Comparison of ENCODE assay signal across 26 cellular contexts in genomic region chr14:102943454-102943853, GRCh38. TPM values are rescaled to one million over a fixed set of nuclear protein-coding genes. Genes with fewer than 3 reads are reported as not detected.
"Had no signal": no experiment of that assay in that cellular context is flagged by ENCODE, and none has a peak within 500 bp of the region (broad histone marks: within the 10 kb centered on the region; RNA-seq: fewer than 3 reads in every experiment).

No MANE protein-coding gene starts in this region.

- H3K27ac Mint-ChIP-seq: immature natural killer cell; mesothelial cell of epicardium; natural killer cell; stimulated activated naive CD8-positive, alpha-beta T cell treated with anti-CD3 and anti-CD28 coated beads, Interleukin-15, Interleukin-2, amounts not matched to agents 100 ng/mL and 50 ng/mL, for 24 hours; type B pancreatic cell had no signal

- ATAC-seq: natural killer cell, pancreas, right cardiac atrium, sciatic nerve had no signal

- H3K9me3 ChIP-seq: left ventricle myocardium inferior, pancreas, prostate gland, suprapubic skin, thoracic aorta, tibial nerve, uterus had no signal

- H3K4me1 ChIP-seq: pancreas, uterus had no signal

- H3K9me3 Mint-ChIP-seq: immature natural killer cell; mesothelial cell of epicardium; naive B cell; natural killer cell; nephron progenitor cell; stimulated activated naive CD8-positive, alpha-beta T cell treated with anti-CD3 and anti-CD28 coated beads, Interleukin-15, Interleukin-2, amounts not matched to agents 100 ng/mL and 50 ng/mL, for 24 hours; type B pancreatic cell had no signal

- H3K4me3 ChIP-seq: left ventricle myocardium inferior, lung, pancreas, prostate gland, skin epidermis, suprapubic skin, thoracic aorta, tibial nerve, uterus had no signal

- H3K4me3 Mint-ChIP-seq: immature natural killer cell; mesothelial cell of epicardium; natural killer cell; nephron progenitor cell; stimulated activated naive CD8-positive, alpha-beta T cell treated with anti-CD3 and anti-CD28 coated beads, Interleukin-15, Interleukin-2, amounts not matched to agents 100 ng/mL and 50 ng/mL, for 24 hours; type B pancreatic cell had no signal

- H3K4me1 Mint-ChIP-seq: mesothelial cell of epicardium, natural killer cell, nephron progenitor cell had no signal

- H3K36me3 ChIP-seq: uterus had no signal

- DNase-seq: hypothalamus; immature natural killer cell; left ventricle myocardium inferior; mesendoderm; naive B cell; natural killer cell; nephron progenitor cell; retina; stimulated activated CD4-positive, alpha-beta T cell treated with anti-CD3 and anti-CD28 coated beads, Interleukin-12 subunit alpha, Interleukin-12 subunit beta, amount 100 ng/mL, for 4 hours; stimulated activated CD4-positive, alpha-beta T cell treated with anti-CD3 and anti-CD28 coated beads, Interleukin-15, amount 100 ng/mL, for 24 hours; stimulated activated CD4-positive, alpha-beta T cell treated with anti-CD3 and anti-CD28 coated beads, Interleukin-2, amount 100 ng/mL, for 24 hours; stimulated activated CD4-positive, alpha-beta T cell treated with anti-CD3 and anti-CD28 coated beads, Interleukin-4, amount 100 ng/mL, for 1 hour; stimulated activated naive CD4-positive, alpha-beta T cell; uterus had no signal

- H3K36me3 Mint-ChIP-seq: immature natural killer cell, natural killer cell had no signal

- H3K27me3 ChIP-seq: pancreas, suprapubic skin, tibial nerve, uterus had no signal

- H3K27ac ChIP-seq: left ventricle myocardium inferior, pancreas, prostate gland, skin epidermis, suprapubic skin, thoracic aorta, tibial nerve, uterus had no signal

- H3K27me3 Mint-ChIP-seq: naive B cell; stimulated activated naive CD8-positive, alpha-beta T cell treated with anti-CD3 and anti-CD28 coated beads, Interleukin-15, Interleukin-2, amounts not matched to agents 100 ng/mL and 50 ng/mL, for 24 hours; type B pancreatic cell had no signal

RNA-seq across cellular contexts. Expression of gene AMN, which starts 21.0 kb away (rescaled TPM):
- total RNA-seq: left ventricle myocardium inferior had no signal
